23 cellular contexts compared by ENCODE assay signal in genomic region chr1:152413909-152414308, GRCh38. TPM values are rescaled to one million over a fixed set of nuclear protein-coding genes. Genes with fewer than 3 reads are reported as not detected.
"Had no signal": no experiment of that assay in that cellular context is flagged by ENCODE, and none has a peak within 500 bp of the region (broad histone marks: within the 10 kb centered on the region; RNA-seq: fewer than 3 reads in every experiment).

Gene CRNN, minus strand, starts transcription at chr1:152414263. Its CDS starts 2,030 bp downstream, at chr1:152412233.

- H3K9ac ChIP-seq: SK-N-SH had no signal

- ATAC-seq: HepG2 had no signal

- DNase-seq: IMR-90, Kasumi-1, KG1, MM.1S, NCI-H1092 treated with DMSO at 0.1 percent for 48 hours, NCI-H1436, NCI-H187, NCI-H2029, NCI-H2081 treated with DMSO at 0.1 percent for 48 hours, NCI-H2171, NCI-H226, NCI-H446, NCI-H510A, NCI-H524 treated with DMSO at 0.1 percent for 48 hours, NCI-H69, NCI-H774, SHP77, SK-N-SH had no signal

- H3K4me2 ChIP-seq: SK-N-SH had no signal

- H3K9me3 ChIP-seq: SK-N-SH had no signal

- H3K27ac ChIP-seq: RWPE1 had no signal

RNA-seq across cellular contexts. Expression of gene CRNN, which starts in this region (rescaled TPM):
- total RNA-seq: HepG2, HT1080, IMR-90, M059J, SK-MEL-5 had no signal
- polyA plus RNA-seq: HepG2, IMR-90, SK-N-SH had no signal
